8 cellular contexts compared by ENCODE assay signal in genomic region chr9:123544007-123544827, GRCh38.
DNase-seq lines count a peak whose midpoint lies in the region; ATAC-seq, FAIRE-seq and TF ChIP-seq lines count a peak whose summit lies in the region.

No MANE protein-coding gene starts in this region.

- no peak for DNase-seq in AG04450 (ENCODE audit: low read depth, low spot score)
- DNase-seq in GM10248 (ENCODE audit: extremely low spot score), result peak; percentile 50
- DNase-seq in NCI-H2171 treated with DMSO at 0.1 percent for 48 hours (lab: John Stamatoyannopoulos, UW), result peak; percentile 45
- peak; percentile 45 to 55 (median 50) for DNase-seq in K562 (ENCODE audit: extremely low read depth in 1 of 4, low spot score in 3 of 4)
- no peak for DNase-seq in keratinocyte (ENCODE audit: low read depth, low spot score)
- DNase-seq in stimulated activated CD4-positive, alpha-beta T cell treated with anti-CD3 and anti-CD28 coated beads, Interleukin-4, amount 100 ng/mL, for 4 hours, result no peak

- FAIRE-seq in K562 (lab: Jason Lieb, UNC) (peak; percentile 15), keratinocyte (lab: Jason Lieb, UNC) (no peak)

- CTCF ChIA-PET in AG04450 (lab: Charles Lee) (interaction anchor here (1.1 to 6.4 kb wide), 2 partner anchors 149 to 496 kb away, joined by 3 to 63 read pairs; no protein-coding TSS in a partner anchor), GM10248 (lab: Yijun Ruan, JAX) (interaction anchor here (1.2 to 7.1 kb wide), 4 partner anchors 9 to 511 kb away, joined by 4 to 73 read pairs (median 6); no protein-coding TSS in a partner anchor), K562 (lab: Yijun Ruan, JAX; ENCODE audit: low intra/inter-chr PET ratio) (interaction anchor here (0.7 to 2.8 kb wide), 2 partner anchors 497 to 992 kb away, joined by 4 to 27 read pairs; no protein-coding TSS in a partner anchor)

- H2AFZ ChIP-seq in K562 (ENCODE audit: low read depth, low read length) (no peak overlapping the region), keratinocyte (ENCODE audit: control insufficient read depth, low read length) (no peak overlapping the region)

- H3K4me3 ChIP-seq in AG04450 (ENCODE audit: low read depth, low read length) (no peak overlapping the region), K562 (no peak overlapping the region), keratinocyte (ENCODE audit: control insufficient read depth in 2 of 3, extremely low read depth in 1 of 3, insufficient read depth in 2 of 3, low read depth in 1 of 3, low read length in 3 of 3) (no peak overlapping the region)

- H3K27me3 ChIP-seq in AG04450 (ENCODE audit: control insufficient read depth, insufficient read depth, low read length), result no peaks in the 10 kb centered on the region
- H3K27me3 ChIP-seq in K562 (ENCODE audit: control insufficient read depth in 2 of 2, insufficient read depth in 2 of 2, low read length in 2 of 2), result no peaks in the 10 kb centered on the region
- H3K27me3 ChIP-seq in keratinocyte (ENCODE audit: control insufficient read depth, extremely low read depth, insufficient read depth, low read length), result no peaks in the 10 kb centered on the region

- H4K20me1 ChIP-seq in K562 (replicated peaks; ENCODE audit: control insufficient read depth, insufficient read depth, low read length), result peaks cover 8% of the 10 kb centered on the region; the same call in 1 of the 2 replicates
- peaks cover 3% of the 10 kb centered on the region for H4K20me1 ChIP-seq in keratinocyte (ENCODE audit: control insufficient read depth, extremely low read depth, insufficient read depth, low read length)

- no TSS peak for BruUV-seq in K562 (replicated peaks; lab: Mats Ljungman, UMichigan)

- H3K4me2 ChIP-seq in K562 (ENCODE audit: insufficient read depth, low read length) (no peak overlapping the region), keratinocyte (ENCODE audit: control insufficient read depth, extremely low read depth, insufficient read depth, low read depth, low read length) (no peak overlapping the region)

- intact Hi-C loops in K562 (cut with micrococcal nuclease), result loop anchor here (2.0 to 10.0 kb wide), 3 partner anchors 141 to 497 kb away; no protein-coding TSS in a partner anchor

- TF ChIP-seq RAD21 in K562 (CRISPR knock-in tag; conservative IDR thresholded peaks at IDR 0.05 in 1 of 2, IDR thresholded peaks at IDR 0.05 in 1 of 2), result peak; percentile 94 to 96

- WGBS in K562 (ENCODE audit: insufficient coverage, low coverage, missing lambda C conversion rate), result 65% methylated on average over 3 of the region's 3 CpGs

- H3K36me3 ChIP-seq in K562 (ENCODE audit: control insufficient read depth, insufficient read depth, low read length) (no peaks in the 10 kb centered on the region), keratinocyte (ENCODE audit: control insufficient read depth in 2 of 2, extremely low read depth in 1 of 2, insufficient read depth in 2 of 2, low read length in 2 of 2) (no peaks in the 10 kb centered on the region)

- H3K4me1 ChIP-seq in K562 (replicated peaks in 1 of 2; ENCODE audit: control insufficient read depth in 2 of 2, insufficient read depth in 2 of 2, low read length in 2 of 2), result peaks cover 5 to 6% of the 10 kb centered on the region in 2 experiments; a peak in 4 of 5 replicates
- H3K4me1 ChIP-seq in keratinocyte (ENCODE audit: control insufficient read depth, extremely low read depth, insufficient read depth, low read length), result no peaks in the 10 kb centered on the region

- POLR2A ChIA-PET in AG04450 (lab: Yijun Ruan, JAX), result no interaction called here
- POLR2A ChIA-PET in GM10248 (lab: Yijun Ruan, JAX), result interaction anchor here (0.6 kb wide), 1 partner anchor 843 kb away, joined by 4 read pairs; no protein-coding TSS in a partner anchor
- POLR2A ChIA-PET in K562 (lab: Yijun Ruan, JAX), result no interaction called here

- H3K27ac ChIP-seq in AG04450 (ENCODE audit: low read depth, low read length) (no peak overlapping the region), K562 (ENCODE audit: extremely low read depth, low read depth, low read length) (no peak overlapping the region), keratinocyte (ENCODE audit: control insufficient read depth, insufficient read depth, low read length) (no peak overlapping the region)

- peak; percentile 81 for ATAC-seq in K562
- no peak for ATAC-seq in GM18909 (IDR thresholded peaks at IDR 0.05; ENCODE audit: poor library complexity, unreplicated experiment)
- ATAC-seq in GM21360 (IDR thresholded peaks at IDR 0.05; ENCODE audit: unreplicated experiment), result no peak

- H3K9me1 ChIP-seq in K562 (ENCODE audit: control insufficient read depth, insufficient read depth, low read length), result no peaks in the 10 kb centered on the region
- no peaks in the 10 kb centered on the region for H3K9me1 ChIP-seq in keratinocyte (ENCODE audit: control insufficient read depth, extremely low read depth, insufficient read depth, low read length)

- TF ChIP-seq EP300 in K562 (IDR thresholded peaks at IDR 0.05; ENCODE audit: low read length), result no peak

- peak; percentile 94 for TF ChIP-seq CTCF in AG04450 (IDR thresholded peaks at IDR 0.05; ENCODE audit: low read depth, low read length)
- peak; percentile 82 for TF ChIP-seq CTCF in GM10248 (IDR thresholded peaks at IDR 0.05; ENCODE audit: control extremely low read depth, extremely low read depth, low read depth, missing control alignments)
- peak; percentile 70 to 89 (median 75) for TF ChIP-seq CTCF in K562 (IDR thresholded peaks at IDR 0.05 in 2 of 3, conservative IDR thresholded peaks at IDR 0.05 in 1 of 3; ENCODE audit: insufficient read depth in 2 of 3, low read depth in 1 of 3, low read length in 3 of 3)
- peak; percentile 59 to 67 (median 62) for TF ChIP-seq CTCF in keratinocyte (optimal IDR thresholded peaks at IDR 0.05 in 1 of 3, IDR thresholded peaks at IDR 0.05 in 1 of 3, conservative IDR thresholded peaks at IDR 0.05 in 1 of 3; ENCODE audit: extremely low read depth in 1 of 3, insufficient read depth in 2 of 3, low read length in 3 of 3)

- H3K9me3 ChIP-seq in AG04450 (ENCODE audit: control insufficient read depth, insufficient read depth, low read length) (no peaks in the 10 kb centered on the region), K562 (replicated peaks; ENCODE audit: control insufficient read depth, insufficient read depth, low read depth, low read length) (no peaks in the 10 kb centered on the region), keratinocyte (ENCODE audit: control insufficient read depth, low read depth, low read length) (no peaks in the 10 kb centered on the region)

- no peak overlapping the region for H3K9ac ChIP-seq in K562 (ENCODE audit: insufficient read depth in 1 of 2, low read depth in 2 of 2, low read length in 2 of 2)
- H3K9ac ChIP-seq in keratinocyte (ENCODE audit: control insufficient read depth, extremely low read depth, insufficient read depth, low read length), result no peak overlapping the region

- dilution Hi-C loops in keratinocyte (cut with MboI; ENCODE audit: extremely low pct_ligation_motif_present, low sequenced_read_pairs), result no loop called here

- in situ Hi-C loops in K562 (cut with MboI), result loop anchor here (25.0 kb wide), 1 partner anchor 768 kb away; no protein-coding TSS in a partner anchor

- no peak for TF ChIP-seq POLR2A in K562 (conservative IDR thresholded peaks at IDR 0.05)

- H3K79me2 ChIP-seq in K562 (ENCODE audit: control insufficient read depth, insufficient read depth, low read length), result no peaks in the 10 kb centered on the region
- no peaks in the 10 kb centered on the region for H3K79me2 ChIP-seq in keratinocyte (ENCODE audit: control insufficient read depth, insufficient read depth, low read length)

TF ChIP-seq in K562, 482 proteins besides CTCF, POLR2A, EP300 and RAD21 (continues in another document):
- TF ChIP-seq RBM15 (IDR thresholded peaks at IDR 0.05; ENCODE audit: insufficient read depth, low read length) (no peak), GTF3C2 (IDR thresholded peaks at IDR 0.05; ENCODE audit: borderline replicate concordance, extremely low read depth, insufficient read length) (no peak), ATF6 (CRISPR knock-in tag; IDR thresholded peaks at IDR 0.05) (no peak), SMARCA4 (IDR thresholded peaks at IDR 0.05) (no peak), ASH1L (IDR thresholded peaks at IDR 0.05; ENCODE audit: borderline replicate concordance, low read depth, partially characterized antibody) (no peak), KLF13 (tag; IDR thresholded peaks at IDR 0.05; ENCODE audit: borderline replicate concordance, low read depth) (no peak)

Comparison
In these comparisons a context has a peak if more than half of its experiments do, and no peak if none do; other contexts are left out.
1. DNase-seq: peak in GM10248 (single experiment), NCI-H2171 treated with DMSO at 0.1 percent for 48 hours (single experiment) and K562 (4 of 4); none in AG04450 (single experiment), keratinocyte (single experiment) and stimulated activated CD4-positive, alpha-beta T cell treated with anti-CD3 and anti-CD28 coated beads, Interleukin-4, amount 100 ng/mL, for 4 hours (0 of 2).
2. Peak in every context shown above with its lines, with median percentiles within 50 percentile points of each other: CTCF ChIP-seq.